ENCODE assay signal across 8 cellular contexts in the genomic region with DNA sequence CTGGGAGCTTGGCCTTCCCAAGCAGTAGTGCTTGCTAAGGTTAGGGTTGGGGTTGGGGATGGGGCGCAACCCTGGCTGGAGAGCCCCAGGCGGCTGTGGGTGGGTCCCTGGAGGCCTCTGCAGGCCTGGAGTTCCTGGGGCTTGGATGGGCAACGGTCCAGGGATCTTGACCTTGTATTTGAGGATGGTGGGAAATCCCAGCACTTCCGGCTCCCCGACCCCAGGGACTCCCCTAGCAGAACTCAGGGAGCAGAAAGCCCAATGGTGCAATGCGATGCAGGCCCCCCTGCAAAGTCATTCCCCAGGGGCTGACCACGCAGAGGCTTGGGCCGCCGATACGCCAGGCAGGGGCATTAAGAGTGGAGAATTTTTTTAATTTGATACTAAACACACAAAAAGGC. TPM values are rescaled to one million over a fixed set of nuclear protein-coding genes. Genes with fewer than 3 reads are reported as not detected.
DNase-seq lines count a peak whose midpoint lies in the region; ATAC-seq and TF ChIP-seq lines count a peak whose summit lies in the region.

No MANE protein-coding gene starts in this region.

- H4K20me1 ChIP-seq in BLaER1 (no peaks in the 10 kb centered on the region), OCI-LY7 (ENCODE audit: insufficient read depth, low read length) (no peaks in the 10 kb centered on the region)

- TF ChIP-seq CTCF in OCI-LY7 (conservative IDR thresholded peaks at IDR 0.05; ENCODE audit: low read length) (no peak), endothelial cell (IDR thresholded peaks at IDR 0.05; ENCODE audit: unreplicated experiment) (no peak)

- peaks cover 18% of the 10 kb centered on the region for H3K4me1 Mint-ChIP-seq in endothelial cell (ENCODE audit: unreplicated experiment)
- H3K4me1 Mint-ChIP-seq in natural killer cell treated with Interleukin-12 subunit alpha and Interleukin-12 subunit beta and Interleukin-15 and Interleukin-18, amount 100 ng/mL, for 72 hours (ENCODE audit: low read depth in 2 of 2), result peaks cover 4% of the 10 kb centered on the region in 2 donors

- 0 out of 2 replicates have a peak, but pooled peaks cover 7% of the 10 kb centered on the region for H3K27me3 ChIP-seq in BLaER1

- peaks cover 68% of the 10 kb centered on the region for H3K4me1 ChIP-seq in BLaER1
- H3K4me1 ChIP-seq in OCI-LY7 (ENCODE audit: insufficient read depth, low read length, poor library complexity, severe bottlenecking), result peaks cover 10% of the 10 kb centered on the region

- no peaks in the 10 kb centered on the region for H3K36me3 Mint-ChIP-seq in endothelial cell (ENCODE audit: low read depth, unreplicated experiment)
- no peaks in the 10 kb centered on the region for H3K36me3 Mint-ChIP-seq in natural killer cell treated with Interleukin-12 subunit alpha and Interleukin-12 subunit beta and Interleukin-15 and Interleukin-18, amount 100 ng/mL, for 72 hours

- H3K27ac Mint-ChIP-seq in endothelial cell (ENCODE audit: unreplicated experiment), result peak overlapping the region; percentile 93
- H3K27ac Mint-ChIP-seq in natural killer cell treated with Interleukin-12 subunit alpha and Interleukin-12 subunit beta and Interleukin-15 and Interleukin-18, amount 100 ng/mL, for 72 hours, result peak overlapping the region; percentile 74 to 87

- intact Hi-C loops in OCI-LY7 (cut with micrococcal nuclease; ENCODE audit: unreplicated experiment), result no loop called here

- no peak for ATAC-seq in natural killer cell treated with Interleukin-12 subunit alpha and Interleukin-12 subunit beta and Interleukin-15 and Interleukin-18, amount 100 ng/mL, for 72 hours
- no peak for ATAC-seq in HG03025 (IDR thresholded peaks at IDR 0.05; ENCODE audit: low FRiP score, unreplicated experiment)

- H3K9me2 ChIP-seq in OCI-LY7 (ENCODE audit: insufficient read depth, low read length), result no peaks in the 10 kb centered on the region

- H3K9me3 ChIP-seq in BLaER1 (no peaks in the 10 kb centered on the region), OCI-LY7 (ENCODE audit: low read length) (no peaks in the 10 kb centered on the region)

- peak overlapping the region; percentile 93 for H3K4me3 Mint-ChIP-seq in endothelial cell (ENCODE audit: unreplicated experiment)
- peak overlapping the region; percentile 85 for H3K4me3 Mint-ChIP-seq in natural killer cell treated with Interleukin-12 subunit alpha and Interleukin-12 subunit beta and Interleukin-15 and Interleukin-18, amount 100 ng/mL, for 72 hours

- DNase-seq in OCI-LY7 (ENCODE audit: low spot score), result no peak
- no peak for DNase-seq in endothelial cell (ENCODE audit: low spot score)
- DNase-seq in natural killer cell treated with Interleukin-12 subunit alpha and Interleukin-12 subunit beta and Interleukin-15 and Interleukin-18, amount 100 ng/mL, for 72 hours (ENCODE audit: low spot score), result no peak
- no peak for DNase-seq in COLO829 (ENCODE audit: low spot score)
- DNase-seq in NCI-H2029 treated with DMSO at 0.1 percent for 48 hours (lab: John Stamatoyannopoulos, UW), result no peak
- no peak for DNase-seq in iPS-NIHi7 (ENCODE audit: extremely low spot score)

- peak overlapping the region; percentile 81; the same call in 1 of the 2 replicates for H2AFZ ChIP-seq in OCI-LY7 (ENCODE audit: low read length)

- CTCF ChIA-PET in OCI-LY7 (lab: Charles Lee; ENCODE audit: unreplicated experiment), result no interaction called here

- no peaks in the 10 kb centered on the region for H3K79me2 ChIP-seq in OCI-LY7 (ENCODE audit: insufficient read depth, low read depth, low read length)

- H3K4me3 ChIP-seq in BLaER1, result peak overlapping the region; percentile 84
- H3K4me3 ChIP-seq in OCI-LY7 (ENCODE audit: low read depth, low read length, poor library complexity, severe bottlenecking), result peak overlapping the region; percentile 93

- H3K9ac ChIP-seq in BLaER1, result peak overlapping the region; percentile 92

- POLR2A ChIA-PET in OCI-LY7 (lab: Charles Lee), result interaction anchor here (1.6 kb wide), 1 partner anchor 389 kb away, joined by 3 read pairs; a partner anchor contains a TSS

- H3K9me3 Mint-ChIP-seq in endothelial cell (ENCODE audit: unreplicated experiment), result no peaks in the 10 kb centered on the region
- no peaks in the 10 kb centered on the region for H3K9me3 Mint-ChIP-seq in natural killer cell treated with Interleukin-12 subunit alpha and Interleukin-12 subunit beta and Interleukin-15 and Interleukin-18, amount 100 ng/mL, for 72 hours

- no peaks in the 10 kb centered on the region for H3K36me3 ChIP-seq in BLaER1
- H3K36me3 ChIP-seq in OCI-LY7 (ENCODE audit: insufficient read depth, low read length), result no peaks in the 10 kb centered on the region

- H3K27ac ChIP-seq in BLaER1 (peak overlapping the region; percentile 94), OCI-LY7 (ENCODE audit: low read depth, low read length, poor library complexity, severe bottlenecking) (no peak overlapping the region)

- BruUV-seq in OCI-LY7 (replicated peaks; lab: Mats Ljungman, UMichigan), result no TSS peak

- H3K4me2 ChIP-seq in BLaER1, result peak overlapping the region; percentile 90
- peak overlapping the region; percentile 94 for H3K4me2 ChIP-seq in OCI-LY7 (ENCODE audit: low read length)

- no peaks in the 10 kb centered on the region for H3K27me3 Mint-ChIP-seq in endothelial cell (ENCODE audit: unreplicated experiment)
- peaks cover 34 to 43% of the 10 kb centered on the region in 2 donors for H3K27me3 Mint-ChIP-seq in natural killer cell treated with Interleukin-12 subunit alpha and Interleukin-12 subunit beta and Interleukin-15 and Interleukin-18, amount 100 ng/mL, for 72 hours

RNA-seq across cellular contexts. Expression of a gene that starts 12.5 kb away (rescaled TPM):
- total RNA-seq in OCI-LY7 (2014; rRNA removed; shearing (Covaris generic)), result not detected in 2 replicates
- total RNA-seq in OCI-LY7 (2022), result not detected in 2 replicates
- total RNA-seq in endothelial cell (ENCODE audit: unreplicated experiment), result 0.36 TPM
- total RNA-seq in natural killer cell treated with Interleukin-12 subunit alpha and Interleukin-12 subunit beta and Interleukin-15 and Interleukin-18, amount 100 ng/mL, for 72 hours, result not detected
